8 cellular contexts compared by ENCODE assay signal in the genomic region with DNA sequence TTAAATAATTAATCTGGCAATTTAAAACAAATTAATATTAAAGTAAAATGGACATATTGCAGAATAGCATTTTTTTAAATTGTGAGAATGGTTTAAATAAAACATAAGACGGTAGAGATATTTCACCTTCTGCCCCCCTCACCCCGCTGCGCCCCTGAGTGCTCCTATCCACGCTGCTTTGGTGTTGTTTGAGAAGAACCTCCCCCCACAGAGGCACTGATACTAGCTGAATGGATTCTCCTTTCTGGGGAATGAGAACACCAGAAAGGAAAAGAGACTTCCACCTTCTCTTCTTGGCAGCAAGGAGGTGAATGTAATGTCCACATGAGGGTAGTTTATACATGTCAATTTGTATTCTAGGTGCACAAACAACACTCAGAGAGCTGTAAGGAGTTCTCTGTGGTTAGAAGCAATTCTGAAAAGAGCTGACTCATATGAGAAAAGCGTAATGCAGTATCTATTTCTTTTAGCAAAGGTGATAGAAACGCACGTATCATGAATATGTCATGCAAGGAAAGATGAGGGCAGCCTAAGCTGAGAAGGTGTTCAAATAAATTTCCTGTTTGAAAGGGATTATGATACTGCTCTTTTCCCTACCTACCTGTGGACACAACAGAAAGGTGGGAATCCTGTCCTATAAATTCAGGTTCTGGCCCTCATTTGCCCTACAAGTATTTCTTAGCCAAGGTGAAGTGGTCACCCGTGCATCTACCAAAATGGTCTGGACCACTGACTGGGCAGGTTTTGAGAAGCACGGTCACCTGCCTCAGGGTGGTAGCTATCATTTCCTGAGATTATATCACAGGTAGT.
DNase-seq lines count a peak whose midpoint lies in the region; ATAC-seq and TF ChIP-seq lines count a peak whose summit lies in the region.

No MANE protein-coding gene starts in this region.

- no peak overlapping the region for H3K4me3 ChIP-seq in Karpas-422 (ENCODE audit: low read length)
- H3K4me3 ChIP-seq in iPS-20b (ENCODE audit: low read length): no peak overlapping the region
- no peak overlapping the region for H3K4me3 ChIP-seq in lower leg skin (ENCODE audit: low read depth, poor library complexity, severe bottlenecking)

- H4K20me1 ChIP-seq in Karpas-422 (ENCODE audit: insufficient read depth, low read depth, low read length): no peaks in the 10 kb centered on the region

- ATAC-seq in GM18498 (IDR thresholded peaks at IDR 0.05; ENCODE audit: unreplicated experiment) (peak; percentile 81), GM21786 (IDR thresholded peaks at IDR 0.05; ENCODE audit: unreplicated experiment) (peak; percentile 76), sciatic nerve (no peak)

- intact Hi-C loops in sciatic nerve (cut with DNase I): no loop called here
- intact Hi-C loops in lower leg skin (cut with DNase I; ENCODE audit: low total_unique reads): no loop called here

- H3K9me3 ChIP-seq in Karpas-422 (ENCODE audit: low read length) (no peaks in the 10 kb centered on the region), iPS-20b (ENCODE audit: insufficient read depth, low read depth, low read length) (no peaks in the 10 kb centered on the region)

- H3K27ac ChIP-seq in Karpas-422 (ENCODE audit: low read length) (peak overlapping the region; percentile 18), iPS-20b (ENCODE audit: low read length) (peak overlapping the region; percentile 10)

- H3K36me3 ChIP-seq in Karpas-422 (ENCODE audit: insufficient read depth, low read length) (no peaks in the 10 kb centered on the region), iPS-20b (ENCODE audit: insufficient read depth, low read depth, low read length) (no peaks in the 10 kb centered on the region)

- no peak overlapping the region for H2AFZ ChIP-seq in Karpas-422 (ENCODE audit: low read length)

- TF ChIP-seq POLR2A in lower leg skin (IDR thresholded peaks at IDR 0.05): no peak

- no peak for DNase-seq in Karpas-422
- DNase-seq in sciatic nerve (ENCODE audit: low spot score): no peak
- no peak for DNase-seq in nucleus accumbens (lab: John Stamatoyannopoulos, UW)
- no peak for DNase-seq in lower leg skin (ENCODE audit: low spot score in 2 of 2)
- DNase-seq in DMS79 (lab: John Stamatoyannopoulos, UW): no peak

- no peaks in the 10 kb centered on the region for H3K9me2 ChIP-seq in Karpas-422 (replicated peaks; ENCODE audit: insufficient read depth, low read length)

- peaks cover 59% of the 10 kb centered on the region for H3K4me1 ChIP-seq in Karpas-422 (ENCODE audit: low read length)
- peaks cover 34% of the 10 kb centered on the region for H3K4me1 ChIP-seq in iPS-20b (ENCODE audit: insufficient read depth, low read length)

- H3K4me2 ChIP-seq in Karpas-422 (ENCODE audit: low read depth, low read length, poor library complexity, severe bottlenecking): no peak overlapping the region

- TF ChIP-seq CTCF in lower leg skin (IDR thresholded peaks at IDR 0.05): no peak

- 81 to 85% methylated on average over 9 of the region's 9 CpGs for WGBS in lower leg skin, 2 donors

- H3K79me2 ChIP-seq in Karpas-422 (ENCODE audit: low read length): peaks cover 61% of the 10 kb centered on the region

- H3K9ac ChIP-seq in Karpas-422 (ENCODE audit: low read length) (no peak overlapping the region), iPS-20b (ENCODE audit: low read depth, low read length) (0 out of 2 replicates have a peak overlapping the region, but pooled peaks have one; percentile 9)

- H3K27me3 ChIP-seq in Karpas-422 (ENCODE audit: low read length) (no peaks in the 10 kb centered on the region), iPS-20b (ENCODE audit: insufficient read depth, low read length) (no peaks in the 10 kb centered on the region)
